ENCODE assay signal across 20 cellular contexts in the genomic region with DNA sequence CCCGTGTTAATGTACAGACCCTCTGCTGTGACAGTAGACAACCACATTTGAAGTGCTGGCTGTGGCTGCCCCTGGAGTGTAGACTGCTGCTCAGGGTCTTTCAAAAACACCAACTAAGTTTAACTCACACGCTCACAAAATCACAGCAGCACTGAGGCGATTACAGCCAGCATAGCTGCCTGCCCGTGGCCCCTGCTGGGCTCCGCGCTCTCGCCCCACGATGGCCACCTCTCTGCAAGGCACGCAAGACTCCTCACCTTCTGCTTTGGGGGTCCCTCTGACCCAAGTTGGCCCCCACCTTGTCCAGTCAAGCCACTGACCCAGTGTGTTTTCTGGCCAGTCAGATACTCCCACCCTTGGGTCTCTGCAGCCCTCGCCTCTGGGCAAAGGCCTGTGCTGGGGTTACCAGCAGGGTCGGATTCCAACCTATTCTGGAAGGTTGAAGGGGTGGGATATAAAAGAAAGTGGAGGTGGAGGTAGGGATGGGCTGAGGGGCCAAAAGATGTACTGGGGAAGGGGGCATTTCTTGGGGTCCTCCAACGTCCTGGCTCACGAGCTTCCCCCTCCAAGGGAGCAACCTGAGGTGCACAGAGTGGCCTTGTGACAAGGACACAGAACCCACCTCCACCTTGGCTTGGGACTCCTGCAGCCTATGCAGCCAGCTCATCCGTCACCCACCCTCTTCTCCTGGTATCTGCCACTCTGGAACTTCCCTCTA. TPM values are rescaled to one million over a fixed set of nuclear protein-coding genes. Genes with fewer than 3 reads are reported as not detected.
A peak's percentile ranks its signal among the peaks of the same experiment; 100 is the strongest.
DNase-seq lines count a peak whose midpoint lies in the region; ATAC-seq, FAIRE-seq and TF ChIP-seq lines count a peak whose summit lies in the region.
"Had no signal": no experiment of that assay in that cellular context is flagged by ENCODE, and none has a peak within 500 bp of the region (broad histone marks: within the 10 kb centered on the region; RNA-seq: fewer than 3 reads in every experiment).

No MANE protein-coding gene starts in this region.

- peak overlapping the region; percentile 87 for H4K91ac ChIP-seq in H1 (replicated peaks; ENCODE audit: insufficient read length, low read length)

- TF ChIP-seq RAD21 in H1 (IDR thresholded peaks at IDR 0.05 in 1 of 2, conservative IDR thresholded peaks at IDR 0.05 in 1 of 2; ENCODE audit: low read depth in 2 of 2, low read length in 2 of 2): no peak

- no peak overlapping the region for H3K4ac ChIP-seq in H1 (replicated peaks; ENCODE audit: insufficient read length, low read depth, low read length)

- peaks cover 19% of the 10 kb centered on the region for H3K27me3 Mint-ChIP-seq in activated CD8-positive, alpha-beta memory T cell treated with anti-CD3 and anti-CD28 coated beads, Interleukin-2, amount 10 ng/mL, durations not matched to agents 7 days and 5 days
- H3K27me3 Mint-ChIP-seq in stimulated activated memory B cell treated with anti-CD40 and anti-IgM and Interleukin-4, amounts not matched to agents 10 μg/mL and 1 μg/mL and 100 μg/mL, for 72 hours: no peaks in the 10 kb centered on the region
- peaks cover 25% of the 10 kb centered on the region for H3K27me3 Mint-ChIP-seq in activated CD4-positive, alpha-beta T cell treated with anti-CD3 and anti-CD28 coated beads, Interleukin-2, amount 10 ng/mL, durations not matched to agents 7 days and 5 days

- POLR2A ChIA-PET in Panc1 (lab: Charles Lee) (no interaction called here), H1 (lab: Charles Lee; ENCODE audit: partially characterized antibody) (interaction anchor here (0.7 to 3.0 kb wide), 5 partner anchors 15 to 77 kb away, joined by 3 to 15 read pairs (median 14); a partner anchor contains a TSS)
- POLR2A ChIA-PET in activated CD4-positive, alpha-beta T cell treated with anti-CD3 and anti-CD28 coated beads, Interleukin-2, amount 10 ng/mL, durations not matched to agents 7 days and 5 days (lab: Charles Lee): no interaction called here

- peaks cover 8% of the 10 kb centered on the region; the same call in 1 of the 2 replicates for H3K79me1 ChIP-seq in H1 (ENCODE audit: low read depth, low read length)

- no peak overlapping the region for H3K4me3 Mint-ChIP-seq in activated CD8-positive, alpha-beta memory T cell treated with anti-CD3 and anti-CD28 coated beads, Interleukin-2, amount 10 ng/mL, durations not matched to agents 7 days and 5 days
- H3K4me3 Mint-ChIP-seq in stimulated activated memory B cell treated with anti-CD40 and anti-IgM and Interleukin-4, amounts not matched to agents 10 μg/mL and 1 μg/mL and 100 μg/mL, for 72 hours: peak overlapping the region; percentile 98
- no peak overlapping the region for H3K4me3 Mint-ChIP-seq in activated CD4-positive, alpha-beta T cell treated with anti-CD3 and anti-CD28 coated beads, Interleukin-2, amount 10 ng/mL, durations not matched to agents 7 days and 5 days

- H3K36me3 ChIP-seq in Panc1 (ENCODE audit: control insufficient read depth, insufficient read depth, low read length): no peaks in the 10 kb centered on the region
- H3K36me3 ChIP-seq in H1 (ENCODE audit: control insufficient read depth in 2 of 4, insufficient read depth in 4 of 4, low read length in 3 of 4): peaks cover 0 to 1% (median under 1%) of the 10 kb centered on the region in 4 experiments; a peak in 2 of 8 replicates
- H3K36me3 ChIP-seq: SJSA1, transverse colon had no signal

- H3K23ac ChIP-seq in H1 (ENCODE audit: insufficient read length): no peak overlapping the region

- H3K56ac ChIP-seq in H1 (replicated peaks; ENCODE audit: insufficient read length, low read depth, low read length): no peak overlapping the region

- H2AFZ ChIP-seq in H1 (ENCODE audit: low read length): no peak overlapping the region

- peak overlapping the region; percentile 75; the same call in 1 of the 2 replicates for H2AK5ac ChIP-seq in H1 (ENCODE audit: low read depth, low read length)

- no peak overlapping the region for H3K14ac ChIP-seq in H1 (ENCODE audit: insufficient read length)

- peak overlapping the region; percentile 90; the same call in 1 of the 2 replicates for H2BK5ac ChIP-seq in H1 (ENCODE audit: low read depth, low read length)

- H3K9me3 ChIP-seq in Panc1 (ENCODE audit: control insufficient read depth, insufficient read depth, low read depth, low read length): no peaks in the 10 kb centered on the region
- no peaks in the 10 kb centered on the region for H3K9me3 ChIP-seq in H1 (ENCODE audit: insufficient read depth in 2 of 2, low read depth in 1 of 2, low read length in 1 of 2)
- H3K9me3 ChIP-seq: SJSA1, transverse colon had no signal

- intact Hi-C loops in Panc1 (cut with micrococcal nuclease; ENCODE audit: unreplicated experiment): no loop called here

- H3K4me3 ChIP-seq in Panc1 (ENCODE audit: low read depth in 2 of 2, low read length in 2 of 2) (no peak overlapping the region), H1 (ENCODE audit: extremely low read depth in 1 of 4, insufficient read depth in 2 of 4, low read depth in 3 of 4, low read length in 4 of 4) (no peak overlapping the region)
- H3K4me3 ChIP-seq: lung, SJSA1, transverse colon had no signal

- peaks cover 0 to 14% of the 10 kb centered on the region in 2 experiments; a peak in 2 of 4 replicates for H3K79me2 ChIP-seq in H1 (ENCODE audit: control insufficient read depth in 1 of 2, insufficient read depth in 2 of 2, low read length in 2 of 2)

- peak overlapping the region; percentile 55 for H3K18ac ChIP-seq in H1 (ENCODE audit: extremely low read depth, low read length)

- no peak for TF ChIP-seq EP300 in H1 (IDR thresholded peaks at IDR 0.05; ENCODE audit: borderline replicate concordance in 1 of 2, low read depth in 2 of 2, low read length in 2 of 2)

- H2BK12ac ChIP-seq in H1 (ENCODE audit: low read depth, low read length): peak overlapping the region; percentile 75; the same call in 1 of the 2 replicates

- H3K9me3 Mint-ChIP-seq in activated CD8-positive, alpha-beta memory T cell treated with anti-CD3 and anti-CD28 coated beads, Interleukin-2, amount 10 ng/mL, durations not matched to agents 7 days and 5 days (ENCODE audit: low read depth): no peaks in the 10 kb centered on the region
- H3K9me3 Mint-ChIP-seq in stimulated activated memory B cell treated with anti-CD40 and anti-IgM and Interleukin-4, amounts not matched to agents 10 μg/mL and 1 μg/mL and 100 μg/mL, for 72 hours: no peaks in the 10 kb centered on the region
- no peaks in the 10 kb centered on the region for H3K9me3 Mint-ChIP-seq in activated CD4-positive, alpha-beta T cell treated with anti-CD3 and anti-CD28 coated beads, Interleukin-2, amount 10 ng/mL, durations not matched to agents 7 days and 5 days
- H3K9me3 Mint-ChIP-seq: naive thymus-derived CD4-positive, alpha-beta T cell had no signal

- H3K36me3 Mint-ChIP-seq in activated CD8-positive, alpha-beta memory T cell treated with anti-CD3 and anti-CD28 coated beads, Interleukin-2, amount 10 ng/mL, durations not matched to agents 7 days and 5 days: peaks cover 2% of the 10 kb centered on the region
- H3K36me3 Mint-ChIP-seq in stimulated activated memory B cell treated with anti-CD40 and anti-IgM and Interleukin-4, amounts not matched to agents 10 μg/mL and 1 μg/mL and 100 μg/mL, for 72 hours: peaks cover 21% of the 10 kb centered on the region
- H3K36me3 Mint-ChIP-seq in activated CD4-positive, alpha-beta T cell treated with anti-CD3 and anti-CD28 coated beads, Interleukin-2, amount 10 ng/mL, durations not matched to agents 7 days and 5 days (ENCODE audit: low read depth): peaks cover 2% of the 10 kb centered on the region

- TF ChIP-seq CTCF in Panc1 (IDR thresholded peaks at IDR 0.05) (no peak), H1 (IDR thresholded peaks at IDR 0.05; ENCODE audit: control extremely low read depth in 1 of 3, insufficient read depth in 1 of 3, low read depth in 1 of 3, low read length in 3 of 3) (no peak)

- H3K4me1 Mint-ChIP-seq in activated CD8-positive, alpha-beta memory T cell treated with anti-CD3 and anti-CD28 coated beads, Interleukin-2, amount 10 ng/mL, durations not matched to agents 7 days and 5 days: peaks cover 33% of the 10 kb centered on the region
- peaks cover 67% of the 10 kb centered on the region for H3K4me1 Mint-ChIP-seq in stimulated activated memory B cell treated with anti-CD40 and anti-IgM and Interleukin-4, amounts not matched to agents 10 μg/mL and 1 μg/mL and 100 μg/mL, for 72 hours
- H3K4me1 Mint-ChIP-seq in activated CD4-positive, alpha-beta T cell treated with anti-CD3 and anti-CD28 coated beads, Interleukin-2, amount 10 ng/mL, durations not matched to agents 7 days and 5 days: peaks cover 15% of the 10 kb centered on the region

- H2BK120ac ChIP-seq in H1 (replicated peaks; ENCODE audit: low read depth, low read length): peak overlapping the region; percentile 30

- no peak overlapping the region for H4K8ac ChIP-seq in H1 (ENCODE audit: extremely low read depth, insufficient read depth, low read length)

- WGBS in H1 (ENCODE audit: extremely low coverage in 1 of 2, insufficient coverage in 1 of 2, insufficient read length in 1 of 2, insufficient replicate concordance in 2 of 2, low coverage in 1 of 2, low lambda C conversion rate in 2 of 2, missing lambda C conversion rate in 1 of 2), 2 experiments: 88% methylated on average over 14 of the region's 14 CpGs; no CpG with 5 or more reads in 1 of the 2 experiments

- H3K27me3 ChIP-seq in Panc1 (ENCODE audit: control insufficient read depth, insufficient read depth, low read length): no peaks in the 10 kb centered on the region
- H3K27me3 ChIP-seq in H1 (replicated peaks in 1 of 4; ENCODE audit: control insufficient read depth in 3 of 4, extremely low read depth in 1 of 4, insufficient read depth in 3 of 4, low read length in 3 of 4): no peaks in the 10 kb centered on the region

- CTCF ChIA-PET in activated CD8-positive, alpha-beta memory T cell treated with anti-CD3 and anti-CD28 coated beads, Interleukin-2, amount 10 ng/mL, durations not matched to agents 7 days and 5 days (lab: Charles Lee): interaction anchor here (1.2 to 2.6 kb wide), 6 partner anchors 9 to 288 kb away, joined by 3 to 10 read pairs (median 4); no protein-coding TSS in a partner anchor
- CTCF ChIA-PET in Panc1 (lab: Charles Lee) (interaction anchor here (0.6 kb wide), 1 partner anchor 9 kb away, joined by 3 read pairs; no protein-coding TSS in a partner anchor), H1 (lab: Charles Lee; ENCODE audit: partially characterized antibody) (interaction anchor here (0.6 to 29.5 kb wide), 23 partner anchors 10 to 189 kb away, joined by 3 to 617 read pairs (median 4); no protein-coding TSS in a partner anchor)
- CTCF ChIA-PET in activated CD4-positive, alpha-beta T cell treated with anti-CD3 and anti-CD28 coated beads, Interleukin-2, amount 10 ng/mL, durations not matched to agents 7 days and 5 days (lab: Charles Lee): interaction anchor here (1.7 kb wide), 1 partner anchor 9 kb away, joined by 4 read pairs; no protein-coding TSS in a partner anchor

- H3K4me1 ChIP-seq in Panc1 (ENCODE audit: control insufficient read depth, insufficient read depth, low read length) (peaks cover 68% of the 10 kb centered on the region), H1 (replicated peaks in 1 of 4; ENCODE audit: control insufficient read depth in 3 of 4, insufficient read depth in 4 of 4, low read length in 3 of 4) (peaks cover 3 to 37% (median 25%) of the 10 kb centered on the region in 4 experiments)

- H2BK20ac ChIP-seq in H1 (ENCODE audit: low read length): peak overlapping the region; percentile 100

- no TSS peak for BruUV-seq in Panc1 (replicated peaks; lab: Mats Ljungman, UMichigan)

- in situ Hi-C loops in Panc1 (cut with HindIII; ENCODE audit: low pct_unique_long_range_greater_than_20kb, low sequenced_read_pairs): no loop called here

- H3K27ac ChIP-seq in Panc1 (ENCODE audit: low read length) (peak overlapping the region; percentile 88), H1 (ENCODE audit: low read depth, low read length) (no peak overlapping the region)
- H3K27ac ChIP-seq: SJSA1, transverse colon had no signal

- H3K4me2 ChIP-seq in H1 (ENCODE audit: insufficient read depth in 1 of 2, low read depth in 2 of 2, low read length in 2 of 2): no peak overlapping the region

- no peak for FAIRE-seq in H1 (lab: Jason Lieb, UNC)

- peaks cover 0 to 1% of the 10 kb centered on the region in 2 experiments for H4K20me1 ChIP-seq in H1 (replicated peaks in 1 of 2; ENCODE audit: control insufficient read depth in 1 of 2, insufficient read depth in 2 of 2, low read length in 2 of 2)

- peak overlapping the region; percentile 97 for H3K27ac Mint-ChIP-seq in activated CD8-positive, alpha-beta memory T cell treated with anti-CD3 and anti-CD28 coated beads, Interleukin-2, amount 10 ng/mL, durations not matched to agents 7 days and 5 days
- peak overlapping the region; percentile 99 for H3K27ac Mint-ChIP-seq in stimulated activated memory B cell treated with anti-CD40 and anti-IgM and Interleukin-4, amounts not matched to agents 10 μg/mL and 1 μg/mL and 100 μg/mL, for 72 hours
- H3K27ac Mint-ChIP-seq in activated CD4-positive, alpha-beta T cell treated with anti-CD3 and anti-CD28 coated beads, Interleukin-2, amount 10 ng/mL, durations not matched to agents 7 days and 5 days: no peak overlapping the region

- H3K23me2 ChIP-seq in H1 (ENCODE audit: low read depth, low read length): peaks cover 3% of the 10 kb centered on the region

- H4K5ac ChIP-seq in H1 (ENCODE audit: insufficient read length, low read depth, low read length): no peak overlapping the region

- H2BK15ac ChIP-seq in H1 (ENCODE audit: low read length): peak overlapping the region; percentile 83; the same call in 1 of the 2 replicates

- no peak overlapping the region for H3K9ac ChIP-seq in H1 (replicated peaks in 1 of 4; ENCODE audit: extremely low read depth in 1 of 4, low read depth in 3 of 4, low read length in 3 of 4)

- no peak for ATAC-seq in activated CD8-positive, alpha-beta memory T cell treated with anti-CD3 and anti-CD28 coated beads, Interleukin-2, amount 10 ng/mL, durations not matched to agents 7 days and 5 days
- ATAC-seq in Panc1: no peak
- no peak for ATAC-seq in stimulated activated memory B cell treated with anti-CD40 and anti-IgM and Interleukin-4, amounts not matched to agents 10 μg/mL and 1 μg/mL and 100 μg/mL, for 72 hours
- no peak for ATAC-seq in GM18502 (IDR thresholded peaks at IDR 0.05; ENCODE audit: poor library complexity, unreplicated experiment)

- no peak for TF ChIP-seq POLR2A in H1 (IDR thresholded peaks at IDR 0.05; ENCODE audit: control extremely low read depth in 1 of 2, low read depth in 2 of 2, low read length in 2 of 2)

- DNase-seq in activated CD8-positive, alpha-beta memory T cell treated with anti-CD3 and anti-CD28 coated beads, Interleukin-2, amount 10 ng/mL, durations not matched to agents 7 days and 5 days: no peak
- DNase-seq in activated CD8-positive, alpha-beta memory T cell treated with anti-CD3 and anti-CD28 coated beads, Interleukin-2, amount 50 U/mL, for 48 hours: no peak
- DNase-seq in Panc1 (ENCODE audit: low read depth, low spot score) (no peak), H1 (ENCODE audit: low read depth in 1 of 2, low spot score in 2 of 2) (no peak), 8988T (no peak)
- no peak for DNase-seq in activated CD4-positive, alpha-beta T cell treated with anti-CD3 and anti-CD28 coated beads, Interleukin-2, amount 10 ng/mL, durations not matched to agents 7 days and 5 days
- DNase-seq: activated CD4-positive, CD25-positive, alpha-beta regulatory T cell treated with anti-CD3 and anti-CD28 coated beads, Interleukin-2, amount 50 U/mL, for 72 hours; activated gamma-delta T cell; DMS153; naive thymus-derived CD4-positive, alpha-beta T cell; NCI-H2081 treated with DMSO at 0.1 percent for 48 hours; NCI-H510A; OCI-M1; T-helper 9 cell; transverse colon had no signal

RNA-seq across cellular contexts. Expression of a gene that starts 2.9 kb away (rescaled TPM):
- under 1 TPM; 0.47 to 0.49 TPM for total RNA-seq in activated CD8-positive, alpha-beta memory T cell treated with anti-CD3 and anti-CD28 coated beads, Interleukin-2, amount 10 ng/mL, durations not matched to agents 7 days and 5 days
- 83.3 TPM for total RNA-seq in Panc1 (2021; ENCODE audit: unreplicated experiment)
- 85.5 TPM for polyA plus RNA-seq in Panc1 (2012; ENCODE audit: insufficient read length)
- total RNA-seq in H1 (2021; fragmentation: NEBNext Ultra II Directional; extraction: Animal tissue kit (Norgen Biotek cat#: 25700)): 72.5 and 73.1 TPM in 2 replicates
- 26.4 and 27.7 TPM in 2 replicates for polyA plus RNA-seq in H1 (2011; rRNA removed)
- polyA plus RNA-seq in H1 (2011; cell fraction: cytosol; rRNA removed): 15.1 TPM
- polyA plus RNA-seq in H1 (2011; cell fraction: nucleus; rRNA removed): 33.9 TPM
- 54.0 to 78.2 TPM (median 68.9 TPM) in 4 replicates for polyA plus RNA-seq in H1 (2012, experiment 1 of 2)
- polyA plus RNA-seq in H1 (2012, experiment 2 of 2): 70.7 TPM
- 150 TPM for polyA plus RNA-seq in H1 (2013, experiment 1 of 2)
- 144 TPM for polyA plus RNA-seq in H1 (2013, experiment 2 of 2)
- 19.3 and 21.6 TPM in 2 replicates for polyA minus RNA-seq in H1 (2011; rRNA and poly(A)+ RNA removed)
- polyA minus RNA-seq in H1 (2011; cell fraction: cytosol; rRNA and poly(A)+ RNA removed): 41.2 TPM
- 19.9 TPM for polyA minus RNA-seq in H1 (2011; cell fraction: nucleus; rRNA and poly(A)+ RNA removed)
- not detected for total RNA-seq in activated CD4-positive, alpha-beta T cell treated with anti-CD3 and anti-CD28 coated beads, Interleukin-2, amount 10 ng/mL, durations not matched to agents 7 days and 5 days
- total RNA-seq: A172, SJSA1 had no signal
- polyA plus RNA-seq: naive thymus-derived CD4-positive, alpha-beta T cell had no signal

Comparison
In these comparisons a context has a peak if more than half of its experiments do, and no peak if none do; other contexts are left out.
1. RNA of a gene that starts 2.9 kb away (total RNA-seq): 83.3 TPM in Panc1 (single experiment) and 72.5 to 73.1 TPM in H1; 0.47 to 0.49 TPM in activated CD8-positive, alpha-beta memory T cell treated with anti-CD3 and anti-CD28 coated beads, Interleukin-2, amount 10 ng/mL, durations not matched to agents 7 days and 5 days and not detected in activated CD4-positive, alpha-beta T cell treated with anti-CD3 and anti-CD28 coated beads, Interleukin-2, amount 10 ng/mL, durations not matched to agents 7 days and 5 days; every median in the first group is over 10 times any median in the second.